Comparison of ENCODE assay signal across 31 cellular contexts in the genomic region with DNA sequence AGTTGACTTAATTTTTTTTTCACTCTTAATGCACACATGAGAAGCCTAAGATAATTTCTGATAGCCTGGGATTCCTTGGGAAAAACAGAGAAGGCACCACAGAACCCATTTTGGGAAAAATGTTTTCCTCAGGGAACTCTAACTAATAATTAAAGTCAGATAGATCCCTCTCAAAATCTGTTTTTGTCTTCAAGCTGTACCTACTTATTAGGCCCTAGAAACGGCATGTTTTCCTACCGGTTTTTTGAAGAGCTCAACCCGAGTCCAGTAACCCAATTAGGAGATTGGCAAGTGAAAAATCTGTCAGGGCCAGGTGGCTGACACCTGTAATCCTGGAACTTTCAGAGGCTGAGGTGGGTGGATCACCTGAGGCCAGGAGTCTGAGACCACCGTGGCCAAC.
"Had no signal": no experiment of that assay in that cellular context is flagged by ENCODE, and none has a peak within 500 bp of the region (broad histone marks: within the 10 kb centered on the region; RNA-seq: fewer than 3 reads in every experiment).

No MANE protein-coding gene starts in this region.

- H3K4me3 Mint-ChIP-seq: activated CD4-positive, alpha-beta memory T cell treated with anti-CD3 and anti-CD28 coated beads, Interleukin-2, amount 10 ng/mL, durations not matched to agents 7 days and 5 days; activated naive CD4-positive, alpha-beta T cell treated with anti-CD3 and anti-CD28 coated beads for 36 hours; activated T-cell treated with anti-CD3 and anti-CD28 coated beads, Interleukin-2, amount 50 U/mL, for 24 hours; brain had no signal

- H3K27me3 ChIP-seq: adrenal gland, SJCRH30 had no signal

- H3K27ac ChIP-seq: adrenal gland, SJCRH30, SK-N-MC, WERI-Rb-1 had no signal

- H3K27me3 Mint-ChIP-seq: activated CD4-positive, alpha-beta memory T cell treated with anti-CD3 and anti-CD28 coated beads, Interleukin-2, amount 10 ng/mL, durations not matched to agents 7 days and 5 days; activated T-cell treated with anti-CD3 and anti-CD28 coated beads, Interleukin-2, amount 50 U/mL, for 24 hours had no signal

- H3K36me3 ChIP-seq: adrenal gland, SJCRH30, WERI-Rb-1 had no signal

- H3K27ac Mint-ChIP-seq: activated CD4-positive, alpha-beta memory T cell treated with anti-CD3 and anti-CD28 coated beads, Interleukin-2, amount 10 ng/mL, durations not matched to agents 7 days and 5 days; activated naive CD4-positive, alpha-beta T cell treated with anti-CD3 and anti-CD28 coated beads for 36 hours; activated naive CD4-positive, alpha-beta T cell treated with anti-CD3 and anti-CD28 coated beads, Interleukin-2, amount 50 U/mL, for 72 hours; activated T-cell treated with anti-CD3 and anti-CD28 coated beads, Interleukin-2, amount 50 U/mL, for 24 hours; activated T-helper 2 cell treated with anti-CD3 and anti-CD28 coated beads, Interferon-gamma antibody, Interleukin-2, Interleukin-4, amounts not matched to agents 10 μg/mL and 5 μg/mL and 100 μg/mL, durations not matched to agents 14 hours and 24 hours and 36 hours; brain had no signal

- H3K4me1 Mint-ChIP-seq: activated CD4-positive, alpha-beta memory T cell treated with anti-CD3 and anti-CD28 coated beads, Interleukin-2, amount 10 ng/mL, durations not matched to agents 7 days and 5 days; brain had no signal

- H3K4me3 ChIP-seq: adrenal gland, SJCRH30, SK-N-MC had no signal

- FAIRE-seq: bronchial epithelial cell had no signal

- ATAC-seq: activated naive CD4-positive, alpha-beta T cell treated with anti-CD3 and anti-CD28 coated beads, Interleukin-2, amount 50 U/mL, for 72 hours; Panc1 had no signal

- H3K4me1 ChIP-seq: adrenal gland, SJCRH30 had no signal

- DNase-seq: activated CD4-positive, alpha-beta memory T cell treated with anti-CD3 and anti-CD28 coated beads, Interleukin-2, amount 10 ng/mL, durations not matched to agents 7 days and 5 days; activated CD4-positive, alpha-beta T cell treated with anti-CD3 and anti-CD28 coated beads for 1 hour; activated CD4-positive, alpha-beta T cell treated with anti-CD3 and anti-CD28 coated beads for 48 hours; activated CD4-positive, CD25-positive, alpha-beta regulatory T cell; activated gamma-delta T cell; activated naive CD4-positive, alpha-beta T cell treated with anti-CD3 and anti-CD28 coated beads for 36 hours; activated T-cell treated with anti-CD3 and anti-CD28 coated beads, Interleukin-2, amount 50 U/mL, for 24 hours; adrenal gland; anterior cingulate cortex; caudate nucleus; cerebellar nuclear complex; MM.1S; MV-4-11; NCI-H1105; NCI-H1417 treated with DMSO at 0.1 percent for 48 hours; NCI-H187 treated with DMSO at 0.1 percent for 48 hours; NCI-H2081; NCI-H2171; NCI-H510A; NCI-H526; NCI-H748 treated with DMSO at 0.1 percent for 48 hours; SHP77; SJCRH30; T1000; WERI-Rb-1 had no signal

- H3K9me3 ChIP-seq: adrenal gland, SJCRH30 had no signal
